8 cellular contexts compared by ENCODE assay signal in the genomic region with DNA sequence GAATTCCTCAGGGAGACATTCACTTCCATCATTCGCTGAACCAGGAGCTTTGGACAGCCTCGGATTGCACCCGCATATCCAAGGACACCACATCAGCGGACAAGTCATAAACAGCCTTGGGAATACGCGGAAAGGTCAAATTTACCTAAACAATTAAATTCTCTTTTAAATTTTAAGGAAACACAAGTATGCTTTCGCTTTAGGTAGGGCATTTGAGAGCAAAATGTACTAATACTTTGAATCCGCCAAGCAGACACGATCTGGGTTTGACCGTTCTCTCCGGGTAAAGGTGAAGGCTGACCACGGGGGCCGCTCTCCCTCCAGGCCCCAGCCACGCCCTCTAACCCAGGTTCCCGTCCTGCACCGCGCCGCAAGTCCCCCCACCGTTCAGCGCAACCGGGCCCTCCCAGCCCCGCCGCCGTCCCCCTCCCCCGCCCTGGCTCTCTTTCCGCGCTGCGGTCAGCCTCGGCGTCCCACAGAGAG.
DNase-seq lines count a peak whose midpoint lies in the region; ATAC-seq and TF ChIP-seq lines count a peak whose summit lies in the region.

No MANE protein-coding gene starts in this region.

- no peak for TF ChIP-seq CTCF in cardiac fibroblast (IDR thresholded peaks at IDR 0.05; ENCODE audit: low read depth, low read length)

- H3K4me3 ChIP-seq in cardiac fibroblast (replicated peaks in 1 of 2; ENCODE audit: low read depth in 2 of 2, low read length in 2 of 2): peak overlapping the region; percentile 74 to 86

- peak; percentile 61 for ATAC-seq in HG02884 (IDR thresholded peaks at IDR 0.05; ENCODE audit: unreplicated experiment)

- peak; percentile 90 for DNase-seq in activated effector memory CD4-positive, alpha-beta T cell treated with anti-CD3 and anti-CD28 coated beads, Interleukin-2, amount 50 U/mL, for 16 hours
- no peak for DNase-seq in activated effector memory CD4-positive, alpha-beta T cell treated with Interleukin-2 at 50 U/mL for 16 hours
- DNase-seq in NCI-H146 treated with DMSO at 0.1 percent for 48 hours (lab: John Stamatoyannopoulos, UW; ENCODE audit: unreplicated experiment): peak; percentile 82
- DNase-seq in T1000 (lab: John Stamatoyannopoulos, UW): peak; percentile 79
- peak; percentile 80 to 88 for DNase-seq in cardiac fibroblast (ENCODE audit: low read depth in 2 of 2)
- DNase-seq in iris pigment epithelial cell (ENCODE audit: low read depth): peak; percentile 81
- peak; percentile 36 for DNase-seq in smooth muscle cell of the brain vasculature (ENCODE audit: low read depth, low spot score)
